In genomic region chr11:31800398-31801265, GRCh38 we compare ENCODE assay signal across 15 cellular contexts. TPM values are rescaled to one million over a fixed set of nuclear protein-coding genes. Genes with fewer than 3 reads are reported as not detected.
DNase-seq lines count a peak whose midpoint lies in the region; ATAC-seq and TF ChIP-seq lines count a peak whose summit lies in the region.
"Had no signal": no experiment of that assay in that cellular context is flagged by ENCODE, and none has a peak within 500 bp of the region (broad histone marks: within the 10 kb centered on the region; RNA-seq: fewer than 3 reads in every experiment).

No MANE protein-coding gene starts in this region.

- no peaks in the 10 kb centered on the region for H3K36me3 ChIP-seq in right atrium auricular region

- DNase-seq in right atrium auricular region (ENCODE audit: low spot score) = peak; percentile 46
- DNase-seq in cardiac septum (ENCODE audit: low spot score) = no peak
- DNase-seq in activated T-helper 1 cell treated with anti-CD3 and anti-CD28 coated beads, Interleukin-12 subunit alpha, Interleukin-12 subunit beta, Interleukin-2, Interleukin-4 antibody, amounts not matched to agents 30 ng/mL and 10 ng/mL and 1 ng/mL, durations not matched to agents 14 hours and 24 hours and 36 hours (ENCODE audit: low spot score) = no peak
- no peak for DNase-seq in glutamatergic neuron
- DNase-seq in stimulated activated naive B cell treated with anti-CD40 and anti-IgM and Interleukin-4, amounts not matched to agents 10 μg/mL and 1 μg/mL and 100 μg/mL, for 72 hours = no peak
- no peak for DNase-seq in activated gamma-delta T cell treated with Interleukin-2 at 50 U/mL for 16 hours
- no peak for DNase-seq in T-helper 9 cell
- DNase-seq: activated B cell treated with CpG ODN at 0.5 μM for 24 hours; central memory CD4-positive, alpha-beta T cell; left cardiac atrium; NCI-H345; RPMI8226 had no signal

- intact Hi-C loops in cardiac septum (cut with DNase I) = no loop called here
- intact Hi-C loops in activated T-helper 1 cell treated with anti-CD3 and anti-CD28 coated beads, Interleukin-12 subunit alpha, Interleukin-12 subunit beta, Interleukin-2, Interleukin-4 antibody, amounts not matched to agents 30 ng/mL and 10 ng/mL and 1 ng/mL, durations not matched to agents 14 hours and 24 hours and 36 hours (cut with micrococcal nuclease) = loop anchor here (1.0 to 5.0 kb wide), 2 partner anchors 12 to 403 kb away; no protein-coding TSS in a partner anchor

- no peak for ATAC-seq in stimulated activated naive B cell treated with anti-CD40 and anti-IgM and Interleukin-4, amounts not matched to agents 10 μg/mL and 1 μg/mL and 100 μg/mL, for 72 hours (replicated peaks)
- ATAC-seq in GM19328 (IDR thresholded peaks at IDR 0.05; ENCODE audit: unreplicated experiment) = no peak
- ATAC-seq: left cardiac atrium had no signal

- no peak overlapping the region for H3K27ac ChIP-seq in right atrium auricular region

- peaks cover 19% of the 10 kb centered on the region for H3K4me1 Mint-ChIP-seq in activated T-helper 1 cell treated with anti-CD3 and anti-CD28 coated beads, Interleukin-12 subunit alpha, Interleukin-12 subunit beta, Interleukin-2, Interleukin-4 antibody, amounts not matched to agents 30 ng/mL and 10 ng/mL and 1 ng/mL, durations not matched to agents 14 hours and 24 hours and 36 hours (ENCODE audit: low read depth)
- peaks cover 42% of the 10 kb centered on the region for H3K4me1 Mint-ChIP-seq in glutamatergic neuron (ENCODE audit: low read depth, unreplicated experiment)
- peaks cover 41 to 44% of the 10 kb centered on the region in 2 donors for H3K4me1 Mint-ChIP-seq in stimulated activated naive B cell treated with anti-CD40 and anti-IgM and Interleukin-4, amounts not matched to agents 10 μg/mL and 1 μg/mL and 100 μg/mL, for 72 hours

- H3K27me3 Mint-ChIP-seq in activated T-helper 1 cell treated with anti-CD3 and anti-CD28 coated beads, Interleukin-12 subunit alpha, Interleukin-12 subunit beta, Interleukin-2, Interleukin-4 antibody, amounts not matched to agents 30 ng/mL and 10 ng/mL and 1 ng/mL, durations not matched to agents 14 hours and 24 hours and 36 hours (ENCODE audit: insufficient read depth) = peaks cover 77% of the 10 kb centered on the region
- peaks cover 47% of the 10 kb centered on the region for H3K27me3 Mint-ChIP-seq in glutamatergic neuron (ENCODE audit: unreplicated experiment)
- H3K27me3 Mint-ChIP-seq in stimulated activated naive B cell treated with anti-CD40 and anti-IgM and Interleukin-4, amounts not matched to agents 10 μg/mL and 1 μg/mL and 100 μg/mL, for 72 hours = peaks cover 78 to 91% of the 10 kb centered on the region in 2 donors

- no peak overlapping the region for H3K4me3 Mint-ChIP-seq in activated T-helper 1 cell treated with anti-CD3 and anti-CD28 coated beads, Interleukin-12 subunit alpha, Interleukin-12 subunit beta, Interleukin-2, Interleukin-4 antibody, amounts not matched to agents 30 ng/mL and 10 ng/mL and 1 ng/mL, durations not matched to agents 14 hours and 24 hours and 36 hours
- H3K4me3 Mint-ChIP-seq in glutamatergic neuron (ENCODE audit: unreplicated experiment) = peak overlapping the region; percentile 69
- peak overlapping the region; percentile 47 to 68 for H3K4me3 Mint-ChIP-seq in stimulated activated naive B cell treated with anti-CD40 and anti-IgM and Interleukin-4, amounts not matched to agents 10 μg/mL and 1 μg/mL and 100 μg/mL, for 72 hours
- H3K4me3 Mint-ChIP-seq: activated B cell treated with CpG ODN at 0.5 μM for 24 hours had no signal

- H3K4me1 ChIP-seq in right atrium auricular region = peaks cover 0 to 47% of the 10 kb centered on the region in 2 donors

- H3K36me3 Mint-ChIP-seq in activated T-helper 1 cell treated with anti-CD3 and anti-CD28 coated beads, Interleukin-12 subunit alpha, Interleukin-12 subunit beta, Interleukin-2, Interleukin-4 antibody, amounts not matched to agents 30 ng/mL and 10 ng/mL and 1 ng/mL, durations not matched to agents 14 hours and 24 hours and 36 hours (ENCODE audit: low read depth) = peaks cover 4% of the 10 kb centered on the region
- H3K36me3 Mint-ChIP-seq in glutamatergic neuron (ENCODE audit: unreplicated experiment) = no peaks in the 10 kb centered on the region
- peaks cover 17 to 32% of the 10 kb centered on the region in 2 donors for H3K36me3 Mint-ChIP-seq in stimulated activated naive B cell treated with anti-CD40 and anti-IgM and Interleukin-4, amounts not matched to agents 10 μg/mL and 1 μg/mL and 100 μg/mL, for 72 hours

- no peaks in the 10 kb centered on the region for H3K9me3 Mint-ChIP-seq in activated T-helper 1 cell treated with anti-CD3 and anti-CD28 coated beads, Interleukin-12 subunit alpha, Interleukin-12 subunit beta, Interleukin-2, Interleukin-4 antibody, amounts not matched to agents 30 ng/mL and 10 ng/mL and 1 ng/mL, durations not matched to agents 14 hours and 24 hours and 36 hours
- peaks cover 12% of the 10 kb centered on the region for H3K9me3 Mint-ChIP-seq in glutamatergic neuron (ENCODE audit: unreplicated experiment)
- peaks cover 22 to 27% of the 10 kb centered on the region in 2 donors for H3K9me3 Mint-ChIP-seq in stimulated activated naive B cell treated with anti-CD40 and anti-IgM and Interleukin-4, amounts not matched to agents 10 μg/mL and 1 μg/mL and 100 μg/mL, for 72 hours

- H3K9me3 ChIP-seq in right atrium auricular region = no peaks in the 10 kb centered on the region

- no peak for TF ChIP-seq CTCF in right atrium auricular region (IDR thresholded peaks at IDR 0.05)
- TF ChIP-seq CTCF in glutamatergic neuron (IDR thresholded peaks at IDR 0.05; ENCODE audit: partially characterized antibody, unreplicated experiment) = no peak

- peaks cover 64 to 74% of the 10 kb centered on the region in 2 donors for H3K27me3 ChIP-seq in right atrium auricular region

- H3K27ac Mint-ChIP-seq in activated T-helper 1 cell treated with anti-CD3 and anti-CD28 coated beads, Interleukin-12 subunit alpha, Interleukin-12 subunit beta, Interleukin-2, Interleukin-4 antibody, amounts not matched to agents 30 ng/mL and 10 ng/mL and 1 ng/mL, durations not matched to agents 14 hours and 24 hours and 36 hours = peak overlapping the region; percentile 58
- no peak overlapping the region for H3K27ac Mint-ChIP-seq in glutamatergic neuron (ENCODE audit: unreplicated experiment)
- peak overlapping the region; percentile 84 for H3K27ac Mint-ChIP-seq in stimulated activated naive B cell treated with anti-CD40 and anti-IgM and Interleukin-4, amounts not matched to agents 10 μg/mL and 1 μg/mL and 100 μg/mL, for 72 hours
- H3K27ac Mint-ChIP-seq: activated B cell treated with CpG ODN at 0.5 μM for 24 hours had no signal

- H3K4me3 ChIP-seq in right atrium auricular region = no peak overlapping the region

RNA-seq across cellular contexts. Expression of gene PAX6, which starts 10.5 kb away (rescaled TPM):
- total RNA-seq in right atrium auricular region (not detected), cardiac septum (0.46 TPM), glutamatergic neuron (ENCODE audit: unreplicated experiment) (30.7 TPM)
- total RNA-seq in activated T-helper 1 cell treated with anti-CD3 and anti-CD28 coated beads, Interleukin-12 subunit alpha, Interleukin-12 subunit beta, Interleukin-2, Interleukin-4 antibody, amounts not matched to agents 30 ng/mL and 10 ng/mL and 1 ng/mL, durations not matched to agents 14 hours and 24 hours and 36 hours = not detected in 2 replicates
- total RNA-seq: activated B cell treated with CpG ODN at 0.5 μM for 24 hours, fibroblast of villous mesenchyme, left cardiac atrium, skeletal muscle tissue had no signal

Comparison
In these comparisons a context has a peak if more than half of its experiments do, and no peak if none do; other contexts are left out.
1. RNA of gene PAX6, which starts 10.5 kb away (total RNA-seq): 30.7 TPM in glutamatergic neuron (single experiment); 0.46 TPM in cardiac septum (single experiment), not detected in right atrium auricular region and not detected in activated T-helper 1 cell treated with anti-CD3 and anti-CD28 coated beads, Interleukin-12 subunit alpha, Interleukin-12 subunit beta, Interleukin-2, Interleukin-4 antibody, amounts not matched to agents 30 ng/mL and 10 ng/mL and 1 ng/mL, durations not matched to agents 14 hours and 24 hours and 36 hours; every median in the first group is over 10 times any median in the second.